ENCODE assay signal across 8 cellular contexts in the genomic region with DNA sequence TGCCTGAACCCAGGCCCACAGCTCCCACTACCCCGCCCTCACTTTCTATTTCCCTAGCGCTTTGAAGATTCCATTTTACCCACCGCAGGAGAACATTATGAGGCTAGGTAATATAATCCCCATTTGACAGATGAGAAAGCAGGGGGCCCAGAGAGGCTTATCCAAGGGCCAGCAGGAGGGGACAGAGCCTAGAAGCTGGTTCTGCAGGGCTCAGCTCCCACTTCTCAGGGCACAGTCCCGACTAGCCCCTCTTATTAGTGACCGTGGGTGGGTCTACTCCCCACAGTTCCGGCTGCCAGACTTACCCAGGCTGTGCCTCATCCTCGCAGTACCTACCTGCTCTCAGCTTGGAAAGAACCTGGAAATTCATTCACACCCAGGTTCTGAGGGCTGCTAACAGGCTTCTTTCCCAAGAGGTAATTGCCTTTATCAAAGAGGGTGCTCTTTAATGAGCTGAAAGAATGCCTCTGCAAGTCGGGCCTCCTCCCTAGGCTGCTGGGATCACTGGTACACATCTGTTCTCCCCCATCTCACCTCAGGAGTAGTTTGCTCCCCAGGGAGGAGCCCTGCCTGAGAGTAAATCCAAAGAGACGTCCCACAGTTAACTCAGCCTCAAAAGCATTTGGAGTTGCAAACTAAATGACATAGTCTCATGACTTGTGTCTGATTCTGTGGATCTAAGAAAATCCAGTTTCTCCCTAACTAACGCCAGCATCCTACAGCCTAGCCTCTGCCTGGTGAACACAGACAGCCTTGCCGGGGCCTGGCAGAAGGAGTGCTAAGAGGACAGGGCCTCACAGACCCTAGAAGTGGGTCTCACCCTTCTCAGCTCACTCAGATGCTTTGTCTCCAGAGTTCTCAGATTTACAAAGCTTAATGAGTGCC.
DNase-seq lines count a peak whose midpoint lies in the region; ATAC-seq and TF ChIP-seq lines count a peak whose summit lies in the region.

No MANE protein-coding gene starts in this region.

- H3K9me3 Mint-ChIP-seq in nephron: peaks cover 16% of the 10 kb centered on the region

- peak overlapping the region; percentile 99 to 100 (median 99) for H3K27ac Mint-ChIP-seq in nephron

- no peaks in the 10 kb centered on the region for H3K36me3 Mint-ChIP-seq in nephron (ENCODE audit: low read depth)

- H3K4me1 ChIP-seq in NT2/D1 (ENCODE audit: insufficient read depth, insufficient read length): peaks cover 7% of the 10 kb centered on the region

- peaks cover 21% of the 10 kb centered on the region for H3K9me3 ChIP-seq in NT2/D1 (ENCODE audit: insufficient read depth, low read length)

- peak; percentile 45 for ATAC-seq in HG02884 (IDR thresholded peaks at IDR 0.05; ENCODE audit: unreplicated experiment)

- H3K36me3 ChIP-seq in NT2/D1 (ENCODE audit: insufficient read depth, insufficient read length, low read length): no peaks in the 10 kb centered on the region

- H3K27me3 ChIP-seq in NT2/D1 (ENCODE audit: insufficient read depth, insufficient read length): no peaks in the 10 kb centered on the region

- no peak for TF ChIP-seq CTCF in choroid plexus epithelial cell (conservative IDR thresholded peaks at IDR 0.05; ENCODE audit: low read depth, low read length)
- TF ChIP-seq CTCF in nephron (IDR thresholded peaks at IDR 0.05; ENCODE audit: unreplicated experiment in 3 of 3): no peak

- H3K4me1 Mint-ChIP-seq in nephron: peaks cover 57% of the 10 kb centered on the region

- H3K4me3 ChIP-seq in NT2/D1 (ENCODE audit: insufficient read length, low read depth): no peak overlapping the region
- H3K4me3 ChIP-seq in choroid plexus epithelial cell (ENCODE audit: low read depth, low read length): no peak overlapping the region

- H3K9ac ChIP-seq in NT2/D1 (ENCODE audit: insufficient read length, low read depth): peak overlapping the region; percentile 27

- peak overlapping the region; percentile 19 to 54 (median 33) for H3K4me3 Mint-ChIP-seq in nephron

- peak; percentile 34 for DNase-seq in activated CD4-positive, alpha-beta T cell treated with anti-CD3 and anti-CD28 coated beads for 48 hours
- no peak for DNase-seq in activated CD4-positive, alpha-beta T cell treated with anti-CD3 and anti-CD28 coated beads, Interleukin-2, amount 50 U/mL, for 1 hour
- DNase-seq in NT2/D1 (ENCODE audit: low read depth, low spot score): no peak
- DNase-seq in choroid plexus epithelial cell (ENCODE audit: low read depth): peak; percentile 82
- no peak for DNase-seq in Ammon's horn (ENCODE audit: low spot score)
- DNase-seq in foreskin melanocyte: no peak

- H3K27me3 Mint-ChIP-seq in nephron (ENCODE audit: low read depth): peaks cover 3% of the 10 kb centered on the region

Comparison
In these comparisons a context has a peak if more than half of its experiments do, and no peak if none do; other contexts are left out.
1. DNase-seq: peak in activated CD4-positive, alpha-beta T cell treated with anti-CD3 and anti-CD28 coated beads for 48 hours (single experiment) and choroid plexus epithelial cell (single experiment); none in activated CD4-positive, alpha-beta T cell treated with anti-CD3 and anti-CD28 coated beads, Interleukin-2, amount 50 U/mL, for 1 hour (single experiment), NT2/D1 (single experiment), Ammon's horn (single experiment) and foreskin melanocyte (single experiment).